ENCODE assay signal across 15 cellular contexts in genomic region chr4:71470547-71470946, GRCh38.
DNase-seq lines count a peak whose midpoint lies in the region; TF ChIP-seq lines count a peak whose summit lies in the region.
"Had no signal": no experiment of that assay in that cellular context is flagged by ENCODE, and none has a peak within 500 bp of the region (broad histone marks: within the 10 kb centered on the region; RNA-seq: fewer than 3 reads in every experiment).

No MANE protein-coding gene starts in this region.

- TF ChIP-seq CTCF in VCaP (conservative IDR thresholded peaks at IDR 0.05), result no peak
- no peak for TF ChIP-seq CTCF in nephron (IDR thresholded peaks at IDR 0.05; ENCODE audit: unreplicated experiment in 3 of 3)
- TF ChIP-seq CTCF in progenitor cell of endocrine pancreas (IDR thresholded peaks at IDR 0.05; ENCODE audit: unreplicated experiment), result no peak
- no peak for TF ChIP-seq CTCF in spleen (IDR thresholded peaks at IDR 0.05 in 8 of 11, conservative IDR thresholded peaks at IDR 0.05 in 3 of 11)

- H3K4me1 ChIP-seq in spleen, result no peaks in the 10 kb centered on the region
- H3K4me1 ChIP-seq: Caco-2 had no signal

- H3K4me3 Mint-ChIP-seq in nephron (no peak overlapping the region), progenitor cell of endocrine pancreas (ENCODE audit: low read depth) (no peak overlapping the region)
- H3K4me3 Mint-ChIP-seq: CD4-positive, alpha-beta memory T cell; GM23338; H9 had no signal

- H3K36me3 Mint-ChIP-seq in nephron (ENCODE audit: low read depth) (peaks cover 3% of the 10 kb centered on the region), progenitor cell of endocrine pancreas (ENCODE audit: insufficient read depth) (peaks cover 46% of the 10 kb centered on the region)
- H3K36me3 Mint-ChIP-seq: CD4-positive, alpha-beta memory T cell had no signal

- no peaks in the 10 kb centered on the region for H3K27me3 ChIP-seq in spleen (replicated peaks in 1 of 7)

- no peak for TF ChIP-seq POLR2A in spleen (IDR thresholded peaks at IDR 0.05)

- H3K9me3 Mint-ChIP-seq in nephron (no peaks in the 10 kb centered on the region), progenitor cell of endocrine pancreas (ENCODE audit: low read depth) (no peaks in the 10 kb centered on the region)
- H3K9me3 Mint-ChIP-seq: CD4-positive, alpha-beta memory T cell; GM23338; H9 had no signal

- DNase-seq in progenitor cell of endocrine pancreas (ENCODE audit: low spot score, unreplicated experiment) (no peak), DMS114 treated with DMSO at 0.1 percent for 48 hours (lab: John Stamatoyannopoulos, UW; ENCODE audit: unreplicated experiment) (no peak), HUDEP-2 (lab: John Stamatoyannopoulos, UW; ENCODE audit: unreplicated experiment in 76 of 76) (no peak), spleen (no peak)
- DNase-seq: C1 segment of cervical spinal cord; Caco-2; CD4-positive, alpha-beta memory T cell; DMS79; EL; GDM1; H9 had no signal

- H3K27me3 Mint-ChIP-seq in nephron (ENCODE audit: low read depth) (no peaks in the 10 kb centered on the region), progenitor cell of endocrine pancreas (no peaks in the 10 kb centered on the region)

- intact Hi-C loops in spleen (cut with DNase I; ENCODE audit: low total_unique reads), result no loop called here

- no peaks in the 10 kb centered on the region for H3K9me3 ChIP-seq in spleen
- H3K9me3 ChIP-seq: Caco-2 had no signal

- H3K4me3 ChIP-seq in spleen, result no peak overlapping the region
- H3K4me3 ChIP-seq: GM12878, GM23338 had no signal

- no peaks in the 10 kb centered on the region for H3K36me3 ChIP-seq in spleen

- H3K4me1 Mint-ChIP-seq in nephron (peaks cover 5% of the 10 kb centered on the region), progenitor cell of endocrine pancreas (ENCODE audit: low read depth) (no peaks in the 10 kb centered on the region)
- H3K4me1 Mint-ChIP-seq: CD4-positive, alpha-beta memory T cell; GM23338; H9 had no signal

- peak overlapping the region; percentile 79; the same call in 1 of the 2 replicates for H3K27ac ChIP-seq in VCaP
- H3K27ac ChIP-seq in spleen, result no peak overlapping the region

- H3K27ac Mint-ChIP-seq in nephron (peak overlapping the region in 2 of 3 experiments; percentile 10), progenitor cell of endocrine pancreas (peak overlapping the region; percentile 68)
- H3K27ac Mint-ChIP-seq: CD4-positive, alpha-beta memory T cell; GM23338 had no signal
